Comparison of ENCODE assay signal across 27 cellular contexts in genomic region chr16:25443994-25444393, GRCh38.
"Had no signal": no experiment of that assay in that cellular context is flagged by ENCODE, and none has a peak within 500 bp of the region (broad histone marks: within the 10 kb centered on the region; RNA-seq: fewer than 3 reads in every experiment).

No MANE protein-coding gene starts in this region.

- DNase-seq: colonic mucosa; cortex of kidney; dermis blood vessel endothelial cell; dorsolateral prefrontal cortex; effector CD4-positive, alpha-beta T cell; effector CD8-positive, alpha-beta T cell; effector memory CD4-positive, alpha-beta T cell; effector memory CD8-positive, alpha-beta T cell; endodermal cell; erythroblast; esophagus squamous epithelium; foreskin fibroblast; foreskin keratinocyte; foreskin melanocyte; gastrocnemius medialis; glutamatergic neuron; head of caudate nucleus; heart left ventricle; heart right ventricle had no signal

- FAIRE-seq: colon, endometrium, endothelial cell of umbilical vein, frontal cortex had no signal

- H3K36me3 ChIP-seq: colonic mucosa, esophagus squamous epithelium, gastrocnemius medialis, gastroesophageal sphincter, heart left ventricle, heart right ventricle had no signal

- ATAC-seq: effector memory CD8-positive, alpha-beta T cell; esophagus mucosa; foreskin keratinocyte; gastrocnemius medialis; gastroesophageal sphincter; heart left ventricle; heart right ventricle had no signal

- H3K4me1 ChIP-seq: colonic mucosa, esophagus squamous epithelium, foreskin keratinocyte, gastrocnemius medialis, gastroesophageal sphincter, heart left ventricle, heart right ventricle had no signal

- H3K27me3 ChIP-seq: colonic mucosa, esophagus squamous epithelium, foreskin keratinocyte, gastrocnemius medialis, gastroesophageal sphincter had no signal

- H3K9me3 ChIP-seq: colonic mucosa had no signal

- H3K27ac ChIP-seq: colonic mucosa, coronary artery, dorsolateral prefrontal cortex, epithelial cell of prostate, esophagus squamous epithelium, foreskin keratinocyte, gastrocnemius medialis, gastroesophageal sphincter, heart left ventricle, heart right ventricle had no signal

- H3K4me3 ChIP-seq: colonic mucosa, coronary artery, dorsolateral prefrontal cortex, esophagus squamous epithelium, gastrocnemius medialis, gastroesophageal sphincter, heart left ventricle, heart right ventricle had no signal
